ENCODE assay signal across 32 cellular contexts in genomic region chr2:198137733-198138132, GRCh38.
DNase-seq lines count a peak whose midpoint lies in the region; ATAC-seq and TF ChIP-seq lines count a peak whose summit lies in the region.
"Had no signal": no experiment of that assay in that cellular context is flagged by ENCODE, and none has a peak within 500 bp of the region (broad histone marks: within the 10 kb centered on the region; RNA-seq: fewer than 3 reads in every experiment).

No MANE protein-coding gene starts in this region.

- CTCF ChIA-PET in A673 (lab: Charles Lee), result no interaction called here
- CTCF ChIA-PET in activated CD4-positive, alpha-beta T cell treated with anti-CD3 and anti-CD28 coated beads, Interleukin-2, amount 10 ng/mL, durations not matched to agents 7 days and 5 days (lab: Charles Lee), result no interaction called here

- no peaks in the 10 kb centered on the region for H3K27me3 Mint-ChIP-seq in activated CD4-positive, alpha-beta T cell treated with anti-CD3 and anti-CD28 coated beads, Interleukin-2, amount 10 ng/mL, durations not matched to agents 7 days and 5 days
- H3K27me3 Mint-ChIP-seq: activated CD4-positive, alpha-beta T cell treated with anti-CD3 and anti-CD28 coated beads for 36 hours; activated naive CD4-positive, alpha-beta T cell treated with anti-CD3 and anti-CD28 coated beads, Interleukin-2, amount 10 ng/mL, durations not matched to agents 7 days and 5 days; activated T-helper 17 cell treated with anti-CD3 and anti-CD28 coated beads, Interleukin-2, amount 50 U/mL, for 72 hours; naive thymus-derived CD8-positive, alpha-beta T cell had no signal

- no peak for DNase-seq in A673 (ENCODE audit: low spot score)
- DNase-seq in choroid plexus epithelial cell (ENCODE audit: low read depth), result no peak
- peak; percentile 42 for DNase-seq in iPS-NIHi7 (ENCODE audit: extremely low spot score)
- no peak for DNase-seq in SHP77 treated with DMSO at 0.1 percent for 48 hours (lab: John Stamatoyannopoulos, UW)
- DNase-seq in activated CD4-positive, alpha-beta T cell treated with anti-CD3 and anti-CD28 coated beads, Interleukin-2, amount 10 ng/mL, durations not matched to agents 7 days and 5 days, result no peak
- no peak for DNase-seq in DMS53 treated with DMSO at 0.1 percent for 48 hours (lab: John Stamatoyannopoulos, UW; ENCODE audit: unreplicated experiment)
- DNase-seq: activated CD4-positive, alpha-beta T cell treated with anti-CD3 and anti-CD28 coated beads for 36 hours; activated naive CD4-positive, alpha-beta T cell treated with anti-CD3 and anti-CD28 coated beads, Interleukin-2, amount 10 ng/mL, durations not matched to agents 7 days and 5 days; adrenal gland; AML-193; body of pancreas; CD8-positive, alpha-beta T cell; cerebellar nuclear complex; EL; hypothalamus; kidney; naive thymus-derived CD8-positive, alpha-beta T cell; NCI-H1092 treated with DMSO at 0.1 percent for 48 hours; NCI-H1930; NCI-H524 treated with DMSO at 0.1 percent for 48 hours; NK-92 treated with Interleukin-12 subunit alpha and Interleukin-12 subunit beta, amount 100 ng/mL, for 24 hours; occipital lobe; Right ventricle myocardium superior; sigmoid colon; stimulated activated CD4-positive, alpha-beta T cell treated with anti-CD3 and anti-CD28 coated beads, Interleukin-12 subunit alpha, Interleukin-12 subunit beta, amount 100 ng/mL, for 4 hours; stimulated activated CD4-positive, alpha-beta T cell treated with anti-CD3 and anti-CD28 coated beads, Interleukin-4, amount 100 ng/mL, for 1 hour; tibial artery had no signal

- H4K20me1 ChIP-seq in Loucy (ENCODE audit: insufficient read depth, low read length, poor library complexity, severe bottlenecking), result no peaks in the 10 kb centered on the region

- no peaks in the 10 kb centered on the region for H3K79me2 ChIP-seq in Loucy (ENCODE audit: insufficient read depth, low read length)

- no peaks in the 10 kb centered on the region for H3K4me1 Mint-ChIP-seq in activated CD4-positive, alpha-beta T cell treated with anti-CD3 and anti-CD28 coated beads, Interleukin-2, amount 10 ng/mL, durations not matched to agents 7 days and 5 days
- H3K4me1 Mint-ChIP-seq: activated CD4-positive, alpha-beta T cell treated with anti-CD3 and anti-CD28 coated beads for 36 hours; activated naive CD4-positive, alpha-beta T cell treated with anti-CD3 and anti-CD28 coated beads, Interleukin-2, amount 10 ng/mL, durations not matched to agents 7 days and 5 days; activated T-helper 17 cell treated with anti-CD3 and anti-CD28 coated beads, Interleukin-2, amount 50 U/mL, for 72 hours; naive thymus-derived CD8-positive, alpha-beta T cell had no signal

- no peak for ATAC-seq in HG02571 (IDR thresholded peaks at IDR 0.05; ENCODE audit: unreplicated experiment)
- ATAC-seq: A549; activated CD4-positive, alpha-beta T cell treated with anti-CD3 and anti-CD28 coated beads for 36 hours; activated T-helper 17 cell treated with anti-CD3 and anti-CD28 coated beads, Interleukin-2, amount 50 U/mL, for 72 hours; body of pancreas; CD8-positive, alpha-beta T cell; naive thymus-derived CD8-positive, alpha-beta T cell had no signal

- H3K9me3 ChIP-seq in A673 (ENCODE audit: low read depth, low read length, poor library complexity, severe bottlenecking) (no peaks in the 10 kb centered on the region), Loucy (ENCODE audit: insufficient read depth, low read depth, low read length) (no peaks in the 10 kb centered on the region; the same call in 1 of the 2 replicates)
- H3K9me3 ChIP-seq: A549, adrenal gland, body of pancreas, sigmoid colon, tibial artery had no signal

- peak; percentile 38; the same call in 1 of the 2 replicates for TF ChIP-seq CTCF in A673 (conservative IDR thresholded peaks at IDR 0.05; ENCODE audit: low read depth, low read length)
- peak; percentile 38; the same call in 1 of the 2 replicates for TF ChIP-seq CTCF in Loucy (conservative IDR thresholded peaks at IDR 0.05; ENCODE audit: low read length)
- TF ChIP-seq CTCF in choroid plexus epithelial cell (conservative IDR thresholded peaks at IDR 0.05; ENCODE audit: low read depth, low read length), result peak; percentile 1

- H3K36me3 Mint-ChIP-seq in activated CD4-positive, alpha-beta T cell treated with anti-CD3 and anti-CD28 coated beads, Interleukin-2, amount 10 ng/mL, durations not matched to agents 7 days and 5 days (ENCODE audit: low read depth), result peaks cover 3% of the 10 kb centered on the region
- H3K36me3 Mint-ChIP-seq: activated naive CD4-positive, alpha-beta T cell treated with anti-CD3 and anti-CD28 coated beads, Interleukin-2, amount 10 ng/mL, durations not matched to agents 7 days and 5 days; CD8-positive, alpha-beta T cell; mesothelial cell of epicardium had no signal

- H2AFZ ChIP-seq in Loucy (ENCODE audit: low read length), result no peak overlapping the region

- no peaks in the 10 kb centered on the region for H3K9me2 ChIP-seq in Loucy (replicated peaks; ENCODE audit: low read depth, low read length)

- H3K4me2 ChIP-seq in Loucy (ENCODE audit: low read depth, low read length, poor library complexity, severe bottlenecking), result no peak overlapping the region
- H3K4me2 ChIP-seq: A549 had no signal

- H3K27ac ChIP-seq in A673 (ENCODE audit: low read depth, low read length, poor library complexity, severe bottlenecking), result no peak overlapping the region
- H3K27ac ChIP-seq: A549, adrenal gland, body of pancreas, sigmoid colon, tibial artery had no signal

- no peak overlapping the region for H3K9ac ChIP-seq in Loucy (ENCODE audit: low read depth, low read length, poor library complexity, severe bottlenecking)

- no peaks in the 10 kb centered on the region for H3F3A ChIP-seq in Loucy (ENCODE audit: low read depth)

- peaks cover 6% of the 10 kb centered on the region for H3K9me3 Mint-ChIP-seq in activated CD4-positive, alpha-beta T cell treated with anti-CD3 and anti-CD28 coated beads, Interleukin-2, amount 10 ng/mL, durations not matched to agents 7 days and 5 days
- H3K9me3 Mint-ChIP-seq: activated T-helper 17 cell treated with anti-CD3 and anti-CD28 coated beads, Interleukin-2, amount 50 U/mL, for 72 hours; CD8-positive, alpha-beta T cell; mesothelial cell of epicardium had no signal

- no peaks in the 10 kb centered on the region for H3K27me3 ChIP-seq in A673 (replicated peaks; ENCODE audit: insufficient read depth, low read depth, low read length, poor library complexity)
- H3K27me3 ChIP-seq in Loucy (ENCODE audit: insufficient read depth, low read length, poor library complexity, severe bottlenecking), result no peaks in the 10 kb centered on the region
- H3K27me3 ChIP-seq: adrenal gland, body of pancreas, sigmoid colon, tibial artery had no signal

- BruUV-seq in A673 (replicated peaks; lab: Mats Ljungman, UMichigan), result no TSS peak

- intact Hi-C loops in A673 (cut with micrococcal nuclease; ENCODE audit: unreplicated experiment), result no loop called here

- POLR2A ChIA-PET in A673 (lab: Charles Lee; ENCODE audit: low non-redundant PET), result no interaction called here
- POLR2A ChIA-PET in activated CD4-positive, alpha-beta T cell treated with anti-CD3 and anti-CD28 coated beads, Interleukin-2, amount 10 ng/mL, durations not matched to agents 7 days and 5 days (lab: Charles Lee), result no interaction called here

- H3K36me3 ChIP-seq in A673 (ENCODE audit: insufficient read depth, low read length, poor library complexity, severe bottlenecking) (no peaks in the 10 kb centered on the region), Loucy (ENCODE audit: insufficient read depth, low read length) (no peaks in the 10 kb centered on the region)
- H3K36me3 ChIP-seq: adrenal gland, sigmoid colon, tibial artery had no signal

- H3K4me1 ChIP-seq in A673 (ENCODE audit: insufficient read depth, low read length, poor library complexity, severe bottlenecking) (peaks cover 5% of the 10 kb centered on the region), Loucy (ENCODE audit: insufficient read depth, low read length, poor library complexity, severe bottlenecking) (no peaks in the 10 kb centered on the region)
- H3K4me1 ChIP-seq: A549, body of pancreas had no signal

- no peak overlapping the region for H3K4me3 Mint-ChIP-seq in activated CD4-positive, alpha-beta T cell treated with anti-CD3 and anti-CD28 coated beads, Interleukin-2, amount 10 ng/mL, durations not matched to agents 7 days and 5 days
- H3K4me3 Mint-ChIP-seq: activated CD4-positive, alpha-beta T cell treated with anti-CD3 and anti-CD28 coated beads for 36 hours; activated naive CD4-positive, alpha-beta T cell treated with anti-CD3 and anti-CD28 coated beads, Interleukin-2, amount 10 ng/mL, durations not matched to agents 7 days and 5 days; activated T-helper 17 cell treated with anti-CD3 and anti-CD28 coated beads, Interleukin-2, amount 50 U/mL, for 72 hours; CD8-positive, alpha-beta T cell; mesothelial cell of epicardium; naive thymus-derived CD8-positive, alpha-beta T cell had no signal

- H3K4me3 ChIP-seq in A673 (ENCODE audit: low read depth, low read length, poor library complexity, severe bottlenecking), result no peak overlapping the region
- no peak overlapping the region for H3K4me3 ChIP-seq in Loucy (ENCODE audit: low read length, poor library complexity, severe bottlenecking)
- no peak overlapping the region for H3K4me3 ChIP-seq in choroid plexus epithelial cell (ENCODE audit: low read depth, low read length)
- H3K4me3 ChIP-seq: A549, adrenal gland, body of pancreas, sigmoid colon, tibial artery had no signal

- no peak overlapping the region for H3K27ac Mint-ChIP-seq in activated CD4-positive, alpha-beta T cell treated with anti-CD3 and anti-CD28 coated beads, Interleukin-2, amount 10 ng/mL, durations not matched to agents 7 days and 5 days
- H3K27ac Mint-ChIP-seq: activated CD4-positive, alpha-beta T cell treated with anti-CD3 and anti-CD28 coated beads for 36 hours; activated naive CD4-positive, alpha-beta T cell treated with anti-CD3 and anti-CD28 coated beads, Interleukin-2, amount 10 ng/mL, durations not matched to agents 7 days and 5 days; activated T-helper 17 cell treated with anti-CD3 and anti-CD28 coated beads, Interleukin-2, amount 50 U/mL, for 72 hours; CD8-positive, alpha-beta T cell; mesothelial cell of epicardium had no signal
